In the genomic region with DNA sequence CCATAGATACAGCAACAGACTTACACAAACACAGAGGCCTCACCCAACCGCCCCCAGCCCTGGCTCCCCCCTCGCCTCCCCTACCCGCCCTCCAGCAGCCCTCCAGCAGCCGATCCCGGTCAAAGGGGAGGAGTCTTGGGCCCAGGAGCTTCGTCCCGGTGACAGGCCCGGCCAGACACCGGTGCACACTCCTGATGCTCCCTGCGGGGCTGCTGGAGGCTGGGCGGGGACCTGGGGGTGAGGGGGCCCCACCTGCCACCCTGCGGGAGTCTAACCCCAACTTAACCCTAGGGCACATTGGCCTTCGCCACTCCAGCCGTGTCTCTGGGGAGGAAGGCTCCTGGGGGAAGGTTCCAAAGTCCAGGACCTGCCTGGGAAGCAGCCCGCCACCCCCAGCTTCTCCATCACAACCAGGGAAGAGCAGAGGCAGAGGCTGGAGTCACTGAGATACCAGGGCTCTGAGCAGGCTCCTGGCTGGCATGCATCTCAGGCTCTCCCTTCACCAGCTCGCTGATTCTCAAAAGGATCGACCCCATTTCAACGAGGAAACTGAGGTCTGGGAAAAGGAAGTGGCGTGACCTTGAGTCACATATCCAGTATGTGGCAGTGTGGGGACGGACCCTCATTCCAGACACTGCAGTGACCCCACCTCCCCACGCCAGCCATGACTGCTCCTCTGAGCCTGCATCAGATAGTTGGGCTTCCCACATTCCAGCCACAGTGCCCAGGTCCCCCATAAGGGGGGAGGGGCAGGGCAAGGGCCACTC, we compare ENCODE assay signal across 9 cellular contexts. TPM values are rescaled to one million over a fixed set of nuclear protein-coding genes. Genes with fewer than 3 reads are reported as not detected.
DNase-seq lines count a peak whose midpoint lies in the region; ATAC-seq and TF ChIP-seq lines count a peak whose summit lies in the region.
"Had no signal": no experiment of that assay in that cellular context is flagged by ENCODE, and none has a peak within 500 bp of the region (broad histone marks: within the 10 kb centered on the region; RNA-seq: fewer than 3 reads in every experiment).

No MANE protein-coding gene starts in this region.

- no peak overlapping the region for H4K8ac ChIP-seq in H9 (replicated peaks; ENCODE audit: insufficient read length, low read depth, low read length)

- ATAC-seq in GM18870 (IDR thresholded peaks at IDR 0.05; ENCODE audit: unreplicated experiment) = no peak

- H3K9ac ChIP-seq in H9 (ENCODE audit: extremely low read depth, insufficient read length, low read length) (peak overlapping the region; percentile 27), rectal smooth muscle tissue (ENCODE audit: low read length) (no peak overlapping the region)

- H3K9me3 ChIP-seq in H9 (ENCODE audit: control insufficient read depth, low read depth, low read length) (no peaks in the 10 kb centered on the region), WERI-Rb-1 (ENCODE audit: severe bottlenecking) (no peaks in the 10 kb centered on the region)

- H3K4me3 Mint-ChIP-seq in H9 = peak overlapping the region; percentile 66 to 81

- H2AFZ ChIP-seq in H9 (ENCODE audit: low read length) = no peak overlapping the region

- H4K5ac ChIP-seq in H9 (ENCODE audit: insufficient read length, low read depth, low read length) = no peak overlapping the region

- H3K79me2 ChIP-seq in H9 (ENCODE audit: insufficient read depth, low read length) = peaks cover 6% of the 10 kb centered on the region; the same call in 1 of the 2 replicates

- no peak overlapping the region for H3K4ac ChIP-seq in H9 (ENCODE audit: low read depth, low read length)

- no peak for TF ChIP-seq CTCF in H9 (conservative IDR thresholded peaks at IDR 0.05)
- TF ChIP-seq CTCF in WERI-Rb-1 (IDR thresholded peaks at IDR 0.05; ENCODE audit: low read depth, low read length) = no peak
- no peak for TF ChIP-seq CTCF in fibroblast of villous mesenchyme (IDR thresholded peaks at IDR 0.05; ENCODE audit: insufficient read depth, low read depth, low read length)

- H3T11ph ChIP-seq in H9 (ENCODE audit: low read length) = no peak overlapping the region

- peaks cover 65 to 80% of the 10 kb centered on the region in 2 experiments for H3K4me1 Mint-ChIP-seq in H9

- no peak overlapping the region for H2BK5ac ChIP-seq in H9 (ENCODE audit: insufficient read length, low read length)

- no peak overlapping the region for H4K91ac ChIP-seq in H9 (ENCODE audit: insufficient read length, low read depth, low read length)

- H2BK20ac ChIP-seq in H9 (ENCODE audit: low read depth, low read length, poor library complexity, severe bottlenecking) = no peak overlapping the region

- H3K4me1 ChIP-seq in H9 (ENCODE audit: insufficient read depth, low read length) (peaks cover 3% of the 10 kb centered on the region; the same call in 1 of the 2 replicates), rectal smooth muscle tissue (ENCODE audit: control insufficient read depth, insufficient read depth, low read length) (peaks cover 73% of the 10 kb centered on the region)

- H3K23ac ChIP-seq in H9 (ENCODE audit: insufficient read length, low read depth, low read length) = no peak overlapping the region

- H3K4me2 ChIP-seq in H9 (ENCODE audit: insufficient read depth, insufficient read length, low read length) = peak overlapping the region; percentile 74

- H3K14ac ChIP-seq in H9 (ENCODE audit: insufficient read depth, low read length) = peak overlapping the region; percentile 80

- no peaks in the 10 kb centered on the region for H4K20me1 ChIP-seq in H9 (ENCODE audit: control insufficient read depth, insufficient read depth, insufficient read length)

- no peak overlapping the region for H2BK12ac ChIP-seq in H9 (ENCODE audit: insufficient read length, low read depth, low read length)

- peak overlapping the region; percentile 76 for H3K18ac ChIP-seq in H9 (ENCODE audit: insufficient read length, low read depth, low read length)

- peaks cover 14% of the 10 kb centered on the region for H3K23me2 ChIP-seq in H9 (ENCODE audit: insufficient read length, low read depth, low read length, poor library complexity, severe bottlenecking)

- peak overlapping the region; percentile 36 for H2BK120ac ChIP-seq in H9 (ENCODE audit: low read depth, low read length, poor library complexity, severe bottlenecking)

- H3K56ac ChIP-seq in H9 (ENCODE audit: insufficient read length, low read depth, low read length) = no peak overlapping the region

- H3K27me3 Mint-ChIP-seq in H9 (ENCODE audit: low read depth) = no peaks in the 10 kb centered on the region

- DNase-seq in H9 (peak; percentile 57), WERI-Rb-1 (no peak), fibroblast of villous mesenchyme (ENCODE audit: low read depth) (peak; percentile 57), NCI-H1092 treated with DMSO at 0.1 percent for 48 hours (lab: John Stamatoyannopoulos, UW) (no peak), NCI-H2107 (lab: John Stamatoyannopoulos, UW) (no peak)
- no peak for DNase-seq in activated CD4-positive, alpha-beta T cell treated with anti-CD3 and anti-CD28 coated beads for 48 hours

- H2AK5ac ChIP-seq in H9 (ENCODE audit: insufficient read length, low read length) = no peak overlapping the region

- H3K79me1 ChIP-seq in H9 (ENCODE audit: insufficient read depth, low read depth, low read length, poor library complexity, severe bottlenecking) = peaks cover 2% of the 10 kb centered on the region

- H3K27me3 ChIP-seq in H9 (ENCODE audit: insufficient read depth, low read length) (no peaks in the 10 kb centered on the region), WERI-Rb-1 (ENCODE audit: insufficient read depth, low read depth, severe bottlenecking) (no peaks in the 10 kb centered on the region), rectal smooth muscle tissue (ENCODE audit: control insufficient read depth, insufficient read depth, low read length) (peaks cover 2% of the 10 kb centered on the region)

- no CpG with 5 or more reads among the region's 21 CpGs for WGBS in H9 (ENCODE audit: extremely low coverage, insufficient read length, low lambda C conversion rate)

- H3K36me3 ChIP-seq in WERI-Rb-1 = no peaks in the 10 kb centered on the region
- peaks cover 6% of the 10 kb centered on the region for H3K36me3 ChIP-seq in rectal smooth muscle tissue (ENCODE audit: control insufficient read depth, insufficient read depth, low read length)

- H3K27ac Mint-ChIP-seq in H9 = peak overlapping the region; percentile 99 to 100 (median 99)

- H2BK15ac ChIP-seq in H9 (ENCODE audit: low read depth, low read length) = no peak overlapping the region

- H3K4me3 ChIP-seq in WERI-Rb-1 (ENCODE audit: low read depth, low read length) (no peak overlapping the region), fibroblast of villous mesenchyme (ENCODE audit: low read depth, low read length) (peak overlapping the region; percentile 50), rectal smooth muscle tissue (ENCODE audit: low read length) (peak overlapping the region; percentile 23)

- peaks cover 10 to 27% (median 24%) of the 10 kb centered on the region in 3 experiments for H3K36me3 Mint-ChIP-seq in H9 (ENCODE audit: insufficient read depth in 1 of 3, low read depth in 3 of 3)

- no peaks in the 10 kb centered on the region; a peak in 2 of 5 replicates for H3K9me3 Mint-ChIP-seq in H9

- H3K27ac ChIP-seq in H9 (ENCODE audit: insufficient read length, low read depth, low read length) (peak overlapping the region; percentile 80), WERI-Rb-1 (peak overlapping the region; percentile 45), rectal smooth muscle tissue (ENCODE audit: low read depth, low read length) (peak overlapping the region; percentile 91)

RNA-seq across cellular contexts. Expression of a gene that starts 14.4 kb away (rescaled TPM):
- total RNA-seq in H9 (2021) (74.9 and 78.4 TPM in 2 replicates), fibroblast of villous mesenchyme (28.9 and 29.0 TPM in 2 replicates)

RNA-seq across cellular contexts. Expression of a gene that starts 27.6 kb away (rescaled TPM):
- 0.07 and 0.11 TPM in 2 replicates for total RNA-seq in H9 (2021)
- total RNA-seq in fibroblast of villous mesenchyme = not detected in 2 replicates
- total RNA-seq: SK-MEL-5 had no signal

RNA-seq across cellular contexts. Expression of a gene that starts 44.8 kb away (rescaled TPM):
- total RNA-seq in H9 (2021) (0.24 and 0.33 TPM in 2 replicates), fibroblast of villous mesenchyme (not detected in 2 replicates)
- total RNA-seq: SK-MEL-5 had no signal

Comparison
In these comparisons a context has a peak if more than half of its experiments do, and no peak if none do; other contexts are left out.
1. DNase-seq: peak in H9 (single experiment) and fibroblast of villous mesenchyme (single experiment); none in WERI-Rb-1 (single experiment), NCI-H1092 treated with DMSO at 0.1 percent for 48 hours (single experiment), NCI-H2107 (single experiment) and activated CD4-positive, alpha-beta T cell treated with anti-CD3 and anti-CD28 coated beads for 48 hours (single experiment).
2. Peak in every context shown above with its lines, with median percentiles within 50 percentile points of each other: H3K27ac ChIP-seq.